ENCODE assay signal across 37 cellular contexts in the genomic region with DNA sequence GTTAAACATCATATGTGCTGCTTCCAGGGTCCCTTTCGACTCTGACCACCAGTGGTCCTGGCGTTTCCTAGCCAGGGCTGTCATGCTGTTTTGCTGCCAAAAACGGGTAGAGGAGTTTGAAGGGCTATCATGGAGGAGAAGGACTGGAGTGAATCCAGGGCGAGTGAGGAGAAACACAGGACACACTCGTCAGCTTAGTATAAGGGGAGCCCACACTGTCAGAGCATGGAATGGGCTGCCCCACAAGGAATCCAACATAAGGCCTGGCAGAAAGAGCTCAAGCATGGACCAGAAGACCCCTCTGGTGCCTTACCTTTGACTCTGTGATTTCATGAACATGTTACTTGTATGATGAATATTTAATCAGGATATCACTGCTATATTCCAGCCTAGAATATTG.
"Had no signal": no experiment of that assay in that cellular context is flagged by ENCODE, and none has a peak within 500 bp of the region (broad histone marks: within the 10 kb centered on the region; RNA-seq: fewer than 3 reads in every experiment).

No MANE protein-coding gene starts in this region.

- H3K4me1 ChIP-seq: adrenal gland, body of pancreas, breast epithelium had no signal

- H3K27ac Mint-ChIP-seq: activated naive CD4-positive, alpha-beta T cell treated with anti-CD3 and anti-CD28 coated beads for 36 hours; activated naive CD4-positive, alpha-beta T cell treated with anti-CD3 and anti-CD28 coated beads, Interleukin-2, amount 10 ng/mL, durations not matched to agents 7 days and 5 days; activated naive CD4-positive, alpha-beta T cell treated with anti-CD3 and anti-CD28 coated beads, Interleukin-2, amount 50 U/mL, for 24 hours; activated naive CD4-positive, alpha-beta T cell treated with anti-CD3 and anti-CD28 coated beads, Interleukin-2, amount 50 U/mL, for 72 hours; activated naive CD8-positive, alpha-beta T cell; activated naive CD8-positive, alpha-beta T cell treated with anti-CD3 and anti-CD28 coated beads for 36 hours; activated naive CD8-positive, alpha-beta T cell treated with anti-CD3 and anti-CD28 coated beads, Interleukin-2, amount 10 ng/mL, durations not matched to agents 7 days and 5 days; activated naive CD8-positive, alpha-beta T cell treated with anti-CD3 and anti-CD28 coated beads, Interleukin-2, amount 50 U/mL, for 24 hours; activated T-cell treated with anti-CD3 and anti-CD28 coated beads, Interleukin-2, amount 50 U/mL, for 24 hours; activated T-cell treated with anti-CD3 and anti-CD28 coated beads, Interleukin-2, amount 50 U/mL, for 72 hours; activated T-helper 1 cell treated with anti-CD3 and anti-CD28 coated beads, Interleukin-12 subunit alpha, Interleukin-12 subunit beta, Interleukin-2, Interleukin-4 antibody, amounts not matched to agents 30 ng/mL and 10 ng/mL and 1 ng/mL, durations not matched to agents 14 hours and 24 hours and 36 hours; activated T-helper 17 cell treated with anti-CD3 and anti-CD28 coated beads, Interleukin-2, amount 50 U/mL, for 72 hours; activated T-helper 2 cell treated with anti-CD3 and anti-CD28 coated beads, Interferon-gamma antibody, Interleukin-2, Interleukin-4, amounts not matched to agents 10 μg/mL and 5 μg/mL and 100 μg/mL, durations not matched to agents 14 hours and 24 hours and 36 hours; brain had no signal

- DNase-seq: activated effector memory CD4-positive, alpha-beta T cell treated with anti-CD3 and anti-CD28 coated beads, Interleukin-2, amount 50 U/mL, for 16 hours; activated effector memory CD4-positive, alpha-beta T cell treated with Interleukin-2 at 50 U/mL for 16 hours; activated gamma-delta T cell; activated gamma-delta T cell treated with Interleukin-2 at 50 U/mL for 16 hours; activated naive CD4-positive, alpha-beta T cell; activated naive CD4-positive, alpha-beta T cell treated with anti-CD3 and anti-CD28 coated beads for 36 hours; activated naive CD4-positive, alpha-beta T cell treated with anti-CD3 and anti-CD28 coated beads, Interleukin-2, amount 10 ng/mL, durations not matched to agents 7 days and 5 days; activated naive CD4-positive, alpha-beta T cell treated with anti-CD3 and anti-CD28 coated beads, Interleukin-2, amount 50 U/mL, for 16 hours; activated naive CD4-positive, alpha-beta T cell treated with Interleukin-2 at 50 U/mL for 16 hours; activated naive CD8-positive, alpha-beta T cell treated with anti-CD3 and anti-CD28 coated beads for 36 hours; activated naive CD8-positive, alpha-beta T cell treated with anti-CD3 and anti-CD28 coated beads, Interleukin-2, amount 10 ng/mL, durations not matched to agents 7 days and 5 days; activated naive CD8-positive, alpha-beta T cell treated with anti-CD3 and anti-CD28 coated beads, Interleukin-2, amount 50 U/mL, for 24 hours; activated T-cell treated with anti-CD3 and anti-CD28 coated beads, Interleukin-2, amount 50 U/mL, for 24 hours; activated T-cell treated with anti-CD3 and anti-CD28 coated beads, Interleukin-2, amount 50 U/mL, for 4 hours; activated T-cell treated with anti-CD3 and anti-CD28 coated beads, Interleukin-2, amount 50 U/mL, for 48 hours; activated T-cell treated with anti-CD3 and anti-CD28 coated beads, Interleukin-2, amount 50 U/mL, for 72 hours; amniotic stem cell; amygdala; anterior cingulate cortex; aorta; body of pancreas; brain microvascular endothelial cell; caudate nucleus; central memory CD4-positive, alpha-beta T cell; cerebellar nuclear complex had no signal

- H3K4me3 Mint-ChIP-seq: activated naive CD4-positive, alpha-beta T cell treated with anti-CD3 and anti-CD28 coated beads for 36 hours; activated naive CD4-positive, alpha-beta T cell treated with anti-CD3 and anti-CD28 coated beads, Interleukin-2, amount 10 ng/mL, durations not matched to agents 7 days and 5 days; activated naive CD4-positive, alpha-beta T cell treated with anti-CD3 and anti-CD28 coated beads, Interleukin-2, amount 50 U/mL, for 24 hours; activated naive CD8-positive, alpha-beta T cell; activated naive CD8-positive, alpha-beta T cell treated with anti-CD3 and anti-CD28 coated beads for 36 hours; activated naive CD8-positive, alpha-beta T cell treated with anti-CD3 and anti-CD28 coated beads, Interleukin-2, amount 10 ng/mL, durations not matched to agents 7 days and 5 days; activated naive CD8-positive, alpha-beta T cell treated with anti-CD3 and anti-CD28 coated beads, Interleukin-2, amount 50 U/mL, for 24 hours; activated T-cell treated with anti-CD3 and anti-CD28 coated beads, Interleukin-2, amount 50 U/mL, for 24 hours; activated T-cell treated with anti-CD3 and anti-CD28 coated beads, Interleukin-2, amount 50 U/mL, for 4 hours; activated T-cell treated with anti-CD3 and anti-CD28 coated beads, Interleukin-2, amount 50 U/mL, for 72 hours; activated T-helper 1 cell treated with anti-CD3 and anti-CD28 coated beads, Interleukin-12 subunit alpha, Interleukin-12 subunit beta, Interleukin-2, Interleukin-4 antibody, amounts not matched to agents 30 ng/mL and 10 ng/mL and 1 ng/mL, durations not matched to agents 14 hours and 24 hours and 36 hours; activated T-helper 17 cell treated with anti-CD3 and anti-CD28 coated beads, Interleukin-2, amount 50 U/mL, for 72 hours; brain; central memory CD8-positive, alpha-beta T cell had no signal

- H3K27me3 Mint-ChIP-seq: activated naive CD4-positive, alpha-beta T cell treated with anti-CD3 and anti-CD28 coated beads, Interleukin-2, amount 10 ng/mL, durations not matched to agents 7 days and 5 days; activated naive CD4-positive, alpha-beta T cell treated with anti-CD3 and anti-CD28 coated beads, Interleukin-2, amount 50 U/mL, for 24 hours; activated naive CD8-positive, alpha-beta T cell; activated naive CD8-positive, alpha-beta T cell treated with anti-CD3 and anti-CD28 coated beads for 36 hours; activated naive CD8-positive, alpha-beta T cell treated with anti-CD3 and anti-CD28 coated beads, Interleukin-2, amount 10 ng/mL, durations not matched to agents 7 days and 5 days; activated naive CD8-positive, alpha-beta T cell treated with anti-CD3 and anti-CD28 coated beads, Interleukin-2, amount 50 U/mL, for 24 hours; activated T-cell treated with anti-CD3 and anti-CD28 coated beads, Interleukin-2, amount 50 U/mL, for 24 hours; activated T-helper 17 cell treated with anti-CD3 and anti-CD28 coated beads, Interleukin-2, amount 50 U/mL, for 72 hours; central memory CD8-positive, alpha-beta T cell had no signal

- H3K36me3 ChIP-seq: adrenal gland, ascending aorta, brain microvascular endothelial cell, breast epithelium, cardiac muscle cell had no signal

- H3K27ac ChIP-seq: adrenal gland, ascending aorta, body of pancreas, brain microvascular endothelial cell, breast epithelium, cardiac muscle cell had no signal

- H3K27me3 ChIP-seq: adrenal gland, ascending aorta, body of pancreas, brain microvascular endothelial cell, breast epithelium, cardiac muscle cell had no signal

- H3K9me3 ChIP-seq: body of pancreas had no signal

- H3K4me3 ChIP-seq: adrenal gland, ascending aorta, body of pancreas, breast epithelium, cardiac muscle cell had no signal

- H3K4me1 Mint-ChIP-seq: activated naive CD4-positive, alpha-beta T cell treated with anti-CD3 and anti-CD28 coated beads, Interleukin-2, amount 10 ng/mL, durations not matched to agents 7 days and 5 days; central memory CD8-positive, alpha-beta T cell had no signal
